28 cellular contexts compared by ENCODE assay signal in genomic region chr1:27408151-27408550, GRCh38. TPM values are rescaled to one million over a fixed set of nuclear protein-coding genes. Genes with fewer than 3 reads are reported as not detected.
DNase-seq lines count a peak whose midpoint lies in the region; ATAC-seq, FAIRE-seq and TF ChIP-seq lines count a peak whose summit lies in the region.
"Had no signal": no experiment of that assay in that cellular context is flagged by ENCODE, and none has a peak within 500 bp of the region (broad histone marks: within the 10 kb centered on the region; RNA-seq: fewer than 3 reads in every experiment).

No MANE protein-coding gene starts in this region.

- TF ChIP-seq CTCF in left ventricle myocardium inferior (IDR thresholded peaks at IDR 0.05; ENCODE audit: borderline replicate concordance): no peak
- no peak for TF ChIP-seq CTCF in heart left ventricle (IDR thresholded peaks at IDR 0.05)
- no peak for TF ChIP-seq CTCF in astrocyte (IDR thresholded peaks at IDR 0.05; ENCODE audit: insufficient read depth, low read depth, low read length)
- TF ChIP-seq CTCF in BE2C (IDR thresholded peaks at IDR 0.05; ENCODE audit: low read depth, low read length): no peak

- H3K27ac Mint-ChIP-seq in astrocyte (ENCODE audit: unreplicated experiment): no peak overlapping the region
- peak overlapping the region in 5 of 9 donors; percentile 20 to 59 (median 51) for H3K27ac Mint-ChIP-seq in naive thymus-derived CD4-positive, alpha-beta T cell
- no peak overlapping the region for H3K27ac Mint-ChIP-seq in T-helper 2 cell treated with Interferon-gamma antibody and Interleukin-4, amounts not matched to agents 5 μg/mL and 100 μg/mL, for 36 hours
- H3K27ac Mint-ChIP-seq: activated CD4-positive, alpha-beta T cell treated with anti-CD3 and anti-CD28 coated beads for 36 hours; CD8-positive, alpha-beta T cell had no signal

- H3K9me3 ChIP-seq in left ventricle myocardium inferior (replicated peaks) (no peaks in the 10 kb centered on the region), heart left ventricle (no peaks in the 10 kb centered on the region), astrocyte (ENCODE audit: insufficient read depth, low read depth, low read length) (no peaks in the 10 kb centered on the region), BE2C (no peaks in the 10 kb centered on the region)
- H3K9me3 ChIP-seq in naive thymus-derived CD4-positive, alpha-beta T cell (ENCODE audit: control insufficient read depth in 2 of 3, low read length in 3 of 3): no peaks in the 10 kb centered on the region
- H3K9me3 ChIP-seq: psoas muscle, vagina had no signal

- DNase-seq in left ventricle myocardium inferior (no peak), heart left ventricle (no peak), astrocyte (ENCODE audit: low read depth) (peak; percentile 61), NCI-H446 treated with DMSO at 0.1 percent for 48 hours (lab: John Stamatoyannopoulos, UW) (no peak), BE2C (no peak)
- DNase-seq in naive thymus-derived CD4-positive, alpha-beta T cell: no peak
- no peak for DNase-seq in T-helper 2 cell treated with Interferon-gamma antibody and Interleukin-4, amounts not matched to agents 5 μg/mL and 100 μg/mL, for 36 hours (ENCODE audit: low spot score)
- DNase-seq: activated CD4-positive, alpha-beta T cell treated with anti-CD3 and anti-CD28 coated beads for 36 hours; activated gamma-delta T cell treated with Interleukin-2 at 50 U/mL for 16 hours; aorta; CD8-positive, alpha-beta T cell; DMS53; hypothalamus; mammary epithelial cell; naive thymus-derived CD8-positive, alpha-beta T cell; NCI-H146; NCI-H226; PC-3; psoas muscle had no signal

- ATAC-seq in heart left ventricle (no peak), GM19395 (IDR thresholded peaks at IDR 0.05; ENCODE audit: unreplicated experiment) (no peak)
- no peak for ATAC-seq in naive thymus-derived CD4-positive, alpha-beta T cell
- ATAC-seq: activated CD4-positive, alpha-beta T cell treated with anti-CD3 and anti-CD28 coated beads for 36 hours; CD8-positive, alpha-beta T cell; HCT116; naive thymus-derived CD8-positive, alpha-beta T cell; PC-3; psoas muscle had no signal

- H3K36me3 ChIP-seq in left ventricle myocardium inferior: peaks cover 68% of the 10 kb centered on the region
- peaks cover 0 to 72% (median 66%) of the 10 kb centered on the region in 9 donors for H3K36me3 ChIP-seq in heart left ventricle
- peaks cover 21% of the 10 kb centered on the region for H3K36me3 ChIP-seq in astrocyte (ENCODE audit: insufficient read depth, low read length)
- peaks cover 29 to 71% (median 29%) of the 10 kb centered on the region in 3 experiments for H3K36me3 ChIP-seq in naive thymus-derived CD4-positive, alpha-beta T cell (ENCODE audit: control insufficient read depth in 2 of 3, insufficient read depth in 3 of 3, low read length in 3 of 3)
- no peaks in the 10 kb centered on the region for H3K36me3 ChIP-seq in BE2C

- intact Hi-C loops in left ventricle myocardium inferior (cut with micrococcal nuclease): no loop called here
- intact Hi-C loops in heart left ventricle (cut with DNase I): loop anchor here in 4 of 10 donors (5.0 to 10.0 kb wide), 4 partner anchors 117 to 257 kb away; partner anchors contain the start of gene AHDC1 (in 1 of the 4)
- intact Hi-C loops in naive thymus-derived CD4-positive, alpha-beta T cell (cut with micrococcal nuclease): no loop called here

- no peaks in the 10 kb centered on the region for H3K27me3 ChIP-seq in left ventricle myocardium inferior (ENCODE audit: low read depth)
- H3K27me3 ChIP-seq in heart left ventricle: no peaks in the 10 kb centered on the region
- no peaks in the 10 kb centered on the region for H3K27me3 ChIP-seq in astrocyte (ENCODE audit: insufficient read depth, low read length)
- H3K27me3 ChIP-seq in naive thymus-derived CD4-positive, alpha-beta T cell (ENCODE audit: control insufficient read depth in 2 of 2, insufficient read depth in 2 of 2, low read length in 2 of 2): no peaks in the 10 kb centered on the region
- no peaks in the 10 kb centered on the region for H3K27me3 ChIP-seq in BE2C
- H3K27me3 ChIP-seq: vagina had no signal

- H3K4me3 ChIP-seq in left ventricle myocardium inferior: no peak overlapping the region
- H3K4me3 ChIP-seq in heart left ventricle: no peak overlapping the region
- H3K4me3 ChIP-seq in astrocyte (ENCODE audit: insufficient read depth, low read depth, low read length): no peak overlapping the region
- H3K4me3 ChIP-seq in naive thymus-derived CD4-positive, alpha-beta T cell (ENCODE audit: low read length): no peak overlapping the region
- no peak overlapping the region for H3K4me3 ChIP-seq in BE2C (ENCODE audit: low read depth, low read length)
- H3K4me3 ChIP-seq: psoas muscle, smooth muscle cell, vagina had no signal

- CTCF ChIA-PET in naive thymus-derived CD4-positive, alpha-beta T cell (lab: Charles Lee): no interaction called here

- no peaks in the 10 kb centered on the region for H3K9me3 Mint-ChIP-seq in astrocyte (ENCODE audit: unreplicated experiment)
- H3K9me3 Mint-ChIP-seq in naive thymus-derived CD4-positive, alpha-beta T cell: peaks cover 0 to 1% (median 0%) of the 10 kb centered on the region in 11 donors
- H3K9me3 Mint-ChIP-seq in T-helper 2 cell treated with Interferon-gamma antibody and Interleukin-4, amounts not matched to agents 5 μg/mL and 100 μg/mL, for 36 hours: no peaks in the 10 kb centered on the region
- H3K9me3 Mint-ChIP-seq: CD8-positive, alpha-beta T cell; naive thymus-derived CD8-positive, alpha-beta T cell had no signal

- H3K4me1 ChIP-seq in left ventricle myocardium inferior: peaks cover 50% of the 10 kb centered on the region
- peaks cover 15 to 52% (median 43%) of the 10 kb centered on the region in 12 donors for H3K4me1 ChIP-seq in heart left ventricle
- H3K4me1 ChIP-seq in astrocyte (ENCODE audit: insufficient read depth, low read length): peaks cover 22% of the 10 kb centered on the region
- peaks cover 0 to 8% of the 10 kb centered on the region in 2 donors for H3K4me1 ChIP-seq in naive thymus-derived CD4-positive, alpha-beta T cell (ENCODE audit: control insufficient read depth in 2 of 2, insufficient read depth in 2 of 2, low read length in 2 of 2)
- H3K4me1 ChIP-seq in BE2C: no peaks in the 10 kb centered on the region

- POLR2A ChIA-PET in naive thymus-derived CD4-positive, alpha-beta T cell (lab: Charles Lee): interaction anchor here (1.9 kb wide), 1 partner anchor 8 kb away, joined by 4 read pairs; no protein-coding TSS in a partner anchor

- H3K4me3 Mint-ChIP-seq in astrocyte (ENCODE audit: unreplicated experiment): no peak overlapping the region
- H3K4me3 Mint-ChIP-seq in naive thymus-derived CD4-positive, alpha-beta T cell: no peak overlapping the region
- H3K4me3 Mint-ChIP-seq in T-helper 2 cell treated with Interferon-gamma antibody and Interleukin-4, amounts not matched to agents 5 μg/mL and 100 μg/mL, for 36 hours: no peak overlapping the region
- H3K4me3 Mint-ChIP-seq: activated CD4-positive, alpha-beta T cell treated with anti-CD3 and anti-CD28 coated beads for 36 hours; CD8-positive, alpha-beta T cell; naive thymus-derived CD8-positive, alpha-beta T cell had no signal

- no peaks in the 10 kb centered on the region for H4K20me1 ChIP-seq in astrocyte (ENCODE audit: insufficient read depth, low read length)

- FAIRE-seq in astrocyte (lab: Jason Lieb, UNC): no peak
- FAIRE-seq: colon, keratinocyte had no signal

- peaks cover 27% of the 10 kb centered on the region for H3K36me3 Mint-ChIP-seq in astrocyte (ENCODE audit: low read depth, unreplicated experiment)
- H3K36me3 Mint-ChIP-seq in naive thymus-derived CD4-positive, alpha-beta T cell: peaks cover 4 to 31% (median 20%) of the 10 kb centered on the region in 5 donors
- peaks cover 41% of the 10 kb centered on the region for H3K36me3 Mint-ChIP-seq in T-helper 2 cell treated with Interferon-gamma antibody and Interleukin-4, amounts not matched to agents 5 μg/mL and 100 μg/mL, for 36 hours (ENCODE audit: low read depth)

- no peak overlapping the region for H2AFZ ChIP-seq in astrocyte (ENCODE audit: low read depth, low read length)

- WGBS in heart left ventricle, 4 donors: 94 to 95% (median 95%) methylated on average over 9 of the region's 9 CpGs

- peaks cover 17% of the 10 kb centered on the region for H3K4me1 Mint-ChIP-seq in astrocyte (ENCODE audit: low read depth, unreplicated experiment)
- peaks cover 12 to 17% (median 15%) of the 10 kb centered on the region in 7 donors for H3K4me1 Mint-ChIP-seq in naive thymus-derived CD4-positive, alpha-beta T cell
- H3K4me1 Mint-ChIP-seq in T-helper 2 cell treated with Interferon-gamma antibody and Interleukin-4, amounts not matched to agents 5 μg/mL and 100 μg/mL, for 36 hours (ENCODE audit: low read depth): peaks cover 11% of the 10 kb centered on the region

- no peaks in the 10 kb centered on the region for H3K79me2 ChIP-seq in astrocyte (ENCODE audit: insufficient read depth, low read length)

- TF ChIP-seq POLR2A in heart left ventricle (IDR thresholded peaks at IDR 0.05): no peak

- H3K9ac ChIP-seq in astrocyte (ENCODE audit: low read length): no peak overlapping the region

- no peaks in the 10 kb centered on the region for H3K27me3 Mint-ChIP-seq in astrocyte (ENCODE audit: low read depth, unreplicated experiment)
- H3K27me3 Mint-ChIP-seq in naive thymus-derived CD4-positive, alpha-beta T cell: no peaks in the 10 kb centered on the region
- no peaks in the 10 kb centered on the region for H3K27me3 Mint-ChIP-seq in T-helper 2 cell treated with Interferon-gamma antibody and Interleukin-4, amounts not matched to agents 5 μg/mL and 100 μg/mL, for 36 hours (ENCODE audit: low read depth)
- H3K27me3 Mint-ChIP-seq: activated CD4-positive, alpha-beta T cell treated with anti-CD3 and anti-CD28 coated beads for 36 hours; naive thymus-derived CD8-positive, alpha-beta T cell had no signal

- H3K27ac ChIP-seq in left ventricle myocardium inferior (replicated peaks) (peak overlapping the region; percentile 85), heart left ventricle (peak overlapping the region in 1 of 12 donors; percentile 2), astrocyte (ENCODE audit: low read depth, low read length) (no peak overlapping the region)
- no peak overlapping the region for H3K27ac ChIP-seq in naive thymus-derived CD4-positive, alpha-beta T cell (ENCODE audit: low read depth, low read length)
- H3K27ac ChIP-seq: psoas muscle, vagina had no signal

- peak overlapping the region; percentile 6 for H3K4me2 ChIP-seq in astrocyte (ENCODE audit: low read length)
- H3K4me2 ChIP-seq: smooth muscle cell had no signal

RNA-seq across cellular contexts. Expression of gene GPR3, which starts 15.7 kb away (rescaled TPM):
- 0.16 TPM for total RNA-seq in left ventricle myocardium inferior
- 1 to 10 TPM in 2 of 9 donors, under 1 TPM in 6, not detected in 1; 0.28 to 2.4 (median 0.53) TPM for total RNA-seq in heart left ventricle
- polyA plus RNA-seq in heart left ventricle: 1 to 10 TPM in 1 of 2 donors, under 1 TPM in 1; 0.11 to 3.7 TPM
- total RNA-seq in astrocyte: 0.75 and 0.86 TPM in 2 replicates
- under 1 TPM in 3 of 5 experiments, not detected in 2; 0.24 to 0.93 (median 0.45) TPM for total RNA-seq in naive thymus-derived CD4-positive, alpha-beta T cell
- under 1 TPM; 0.09 to 0.13 TPM for polyA plus RNA-seq in naive thymus-derived CD4-positive, alpha-beta T cell
- 5.5 TPM for polyA plus RNA-seq in BE2C (2012; ENCODE audit: insufficient read depth, insufficient read length, low read depth)
- total RNA-seq: naive thymus-derived CD8-positive, alpha-beta T cell had no signal

RNA-seq across cellular contexts. Expression of gene CD164L2, which starts 25.0 kb away (rescaled TPM):
- total RNA-seq in left ventricle myocardium inferior: not detected
- not detected for total RNA-seq in heart left ventricle
- not detected for polyA plus RNA-seq in heart left ventricle
- total RNA-seq in astrocyte: not detected in 2 replicates
- under 1 TPM in 1 of 5 experiments, not detected in 4; 0.24 TPM for total RNA-seq in naive thymus-derived CD4-positive, alpha-beta T cell
- not detected for polyA plus RNA-seq in naive thymus-derived CD4-positive, alpha-beta T cell
- not detected for polyA plus RNA-seq in BE2C (2012; ENCODE audit: insufficient read depth, insufficient read length, low read depth)
- total RNA-seq: activated CD4-positive, alpha-beta T cell treated with anti-CD3 and anti-CD28 coated beads for 36 hours; aorta; CD8-positive, alpha-beta T cell; fibroblast of villous mesenchyme; naive thymus-derived CD8-positive, alpha-beta T cell; psoas muscle; SK-MEL-5 had no signal
- polyA plus RNA-seq: AG04450, aorta, psoas muscle had no signal

RNA-seq across cellular contexts. Expression of gene FCN3, which starts 33.5 kb away (rescaled TPM):
- 27.3 TPM for total RNA-seq in left ventricle myocardium inferior
- total RNA-seq in heart left ventricle: 100 to 1,000 TPM in 1 of 9 donors, 10 to 100 TPM in 5, 1 to 10 TPM in 3; 2.4 to 112 (median 31.9) TPM
- polyA plus RNA-seq in heart left ventricle: 100 to 1,000 TPM in 1 of 2 donors, 10 to 100 TPM in 1; 60.8 to 141 TPM
- not detected in 2 replicates for total RNA-seq in astrocyte
- not detected for total RNA-seq in naive thymus-derived CD4-positive, alpha-beta T cell
- not detected for polyA plus RNA-seq in naive thymus-derived CD4-positive, alpha-beta T cell
- polyA plus RNA-seq in BE2C (2012; ENCODE audit: insufficient read depth, insufficient read length, low read depth): not detected
- total RNA-seq: activated CD4-positive, alpha-beta T cell treated with anti-CD3 and anti-CD28 coated beads for 36 hours; CD8-positive, alpha-beta T cell; fibroblast of villous mesenchyme; mammary epithelial cell; naive thymus-derived CD8-positive, alpha-beta T cell; PC-3; SK-MEL-5; smooth muscle cell had no signal
- polyA plus RNA-seq: AG04450; keratinocyte; mammary epithelial cell; naive thymus-derived CD8-positive, alpha-beta T cell; smooth muscle cell had no signal

RNA-seq across cellular contexts. Expression of gene MAP3K6, which starts 41.4 kb away (rescaled TPM):
- total RNA-seq in left ventricle myocardium inferior: 45.2 TPM
- 10 to 100 TPM; 21.1 to 77.0 (median 36.5) TPM for total RNA-seq in heart left ventricle
- 10 to 100 TPM; 48.6 to 64.3 TPM for polyA plus RNA-seq in heart left ventricle
- 12.8 and 16.8 TPM in 2 replicates for total RNA-seq in astrocyte
- 10 to 100 TPM; 13.0 to 17.0 (median 15.2) TPM for total RNA-seq in naive thymus-derived CD4-positive, alpha-beta T cell
- 1 to 10 TPM; 5.9 to 6.6 TPM for polyA plus RNA-seq in naive thymus-derived CD4-positive, alpha-beta T cell
- 3.6 TPM for polyA plus RNA-seq in BE2C (2012; ENCODE audit: insufficient read depth, insufficient read length, low read depth)

Comparison
In these comparisons a context has a peak if more than half of its experiments do, and no peak if none do; other contexts are left out.
1. H3K27ac Mint-ChIP-seq: peak in naive thymus-derived CD4-positive, alpha-beta T cell (5 of 9); none in astrocyte (single experiment) and T-helper 2 cell treated with Interferon-gamma antibody and Interleukin-4, amounts not matched to agents 5 μg/mL and 100 μg/mL, for 36 hours (single experiment).